Comparison of ENCODE assay signal across 7 cellular contexts in the genomic region with DNA sequence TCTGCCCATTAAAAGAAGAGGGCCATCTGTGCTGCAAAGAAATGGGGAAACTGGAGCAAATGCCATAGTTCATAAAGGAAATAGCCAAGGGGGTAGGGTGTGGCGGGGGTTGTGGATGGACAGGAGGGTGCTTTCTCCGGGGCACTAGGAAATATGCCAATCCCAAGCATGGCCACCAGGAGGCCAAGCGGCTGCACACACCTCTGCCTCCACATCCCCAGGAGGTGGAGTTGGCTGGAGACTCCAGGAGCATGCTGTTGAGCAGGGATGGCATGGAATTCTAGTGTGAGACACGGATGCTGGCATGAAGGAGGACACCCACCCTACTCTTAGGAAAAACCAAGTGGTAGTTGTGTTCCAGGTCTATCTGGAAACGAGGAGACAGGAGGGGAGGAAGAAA. TPM values are rescaled to one million over a fixed set of nuclear protein-coding genes. Genes with fewer than 3 reads are reported as not detected.
A peak's percentile ranks its signal among the peaks of the same experiment; 100 is the strongest.
DNase-seq lines count a peak whose midpoint lies in the region; ATAC-seq and TF ChIP-seq lines count a peak whose summit lies in the region.

No MANE protein-coding gene starts in this region.

- no peak overlapping the region for H3K4me3 ChIP-seq in right atrium auricular region

- peaks cover 35% of the 10 kb centered on the region for H3K36me3 ChIP-seq in right atrium auricular region

- TF ChIP-seq CTCF in GM12872 (IDR thresholded peaks at IDR 0.05; ENCODE audit: insufficient read depth, low read depth, low read length) (peak; percentile 56), right atrium auricular region (IDR thresholded peaks at IDR 0.05) (peak; percentile 46 to 69)

- H3K27me3 ChIP-seq in right atrium auricular region, result no peaks in the 10 kb centered on the region

- H3K4me1 ChIP-seq in right atrium auricular region, result peaks cover 0 to 60% of the 10 kb centered on the region in 2 donors

- ATAC-seq in stimulated activated naive CD8-positive, alpha-beta T cell treated with anti-CD3 and anti-CD28 coated beads, Interleukin-15, Interleukin-2, amounts not matched to agents 100 U/mL and 50 U/mL, for 24 hours, result peak; percentile 42
- ATAC-seq in HG03432 (IDR thresholded peaks at IDR 0.05; ENCODE audit: unreplicated experiment), result no peak

- DNase-seq in NAMALWA (ENCODE audit: low spot score), result peak; percentile 13
- peak; percentile 38 for DNase-seq in activated T-cell treated with anti-CD3 and anti-CD28 coated beads, Interleukin-2, amount 50 U/mL, for 1 hour
- DNase-seq in right atrium auricular region (ENCODE audit: low spot score), result no peak
- DNase-seq in stimulated activated naive CD8-positive, alpha-beta T cell treated with anti-CD3 and anti-CD28 coated beads, Interleukin-15, Interleukin-2, amounts not matched to agents 100 U/mL and 50 U/mL, for 24 hours, result peak; percentile 51
- no peak for DNase-seq in activated CD4-positive, CD25-positive, alpha-beta regulatory T cell treated with anti-CD3 and anti-CD28 coated beads, Interleukin-2, amount 50 U/mL, for 72 hours

- H3K27ac ChIP-seq in right atrium auricular region, result peak overlapping the region; percentile 42 to 52

- no peaks in the 10 kb centered on the region for H3K9me3 ChIP-seq in right atrium auricular region

RNA-seq across cellular contexts. Expression of a gene that starts 25.2 kb away (rescaled TPM):
- total RNA-seq in right atrium auricular region, result 10 to 100 TPM; 23.0 to 41.2 TPM

RNA-seq across cellular contexts. Expression of a gene that starts 54.3 kb away (rescaled TPM):
- total RNA-seq in right atrium auricular region, result 10 to 100 TPM; 75.4 to 80.7 TPM

Comparison
In these comparisons a context has a peak if more than half of its experiments do, and no peak if none do; other contexts are left out.
1. DNase-seq: peak in NAMALWA (single experiment), activated T-cell treated with anti-CD3 and anti-CD28 coated beads, Interleukin-2, amount 50 U/mL, for 1 hour (single experiment) and stimulated activated naive CD8-positive, alpha-beta T cell treated with anti-CD3 and anti-CD28 coated beads, Interleukin-15, Interleukin-2, amounts not matched to agents 100 U/mL and 50 U/mL, for 24 hours (single experiment); none in right atrium auricular region (single experiment) and activated CD4-positive, CD25-positive, alpha-beta regulatory T cell treated with anti-CD3 and anti-CD28 coated beads, Interleukin-2, amount 50 U/mL, for 72 hours (single experiment).